ENCODE assay signal across 8 cellular contexts in the genomic region with DNA sequence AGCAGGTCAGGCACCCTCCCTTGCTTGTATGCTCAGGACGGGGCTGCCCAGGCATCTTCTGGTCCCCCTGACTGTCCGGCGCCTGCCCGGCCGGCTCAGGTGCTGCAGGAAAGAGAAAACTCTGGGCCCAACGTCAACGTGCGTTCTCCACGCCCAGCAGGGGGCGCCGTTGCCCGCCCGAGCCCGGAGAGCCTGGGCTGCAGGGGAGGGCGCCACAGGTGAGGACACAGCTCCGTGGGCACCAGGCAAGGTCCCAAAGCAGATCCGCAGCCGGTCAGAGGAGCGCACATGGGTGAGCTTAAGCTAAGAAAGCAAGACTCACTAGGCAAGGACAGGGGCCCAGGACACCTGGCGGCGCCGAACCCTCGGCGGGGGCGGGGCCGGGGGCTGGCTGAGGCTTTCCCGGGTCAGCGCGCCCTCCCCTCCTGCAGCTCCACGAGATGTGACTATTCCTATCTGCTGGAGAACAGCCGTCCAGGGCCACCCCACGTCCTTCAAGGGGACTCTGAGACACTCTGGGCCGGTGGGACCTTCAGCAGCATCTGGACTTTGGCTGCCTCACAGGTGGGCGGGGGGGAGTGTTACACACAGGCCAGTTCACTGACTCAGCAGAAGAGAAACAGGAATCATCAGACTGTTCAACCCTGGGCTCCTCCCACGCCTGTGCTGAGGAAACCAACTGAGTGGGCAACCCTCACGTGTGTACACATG. TPM values are rescaled to one million over a fixed set of nuclear protein-coding genes. Genes with fewer than 3 reads are reported as not detected.
DNase-seq lines count a peak whose midpoint lies in the region; ATAC-seq and TF ChIP-seq lines count a peak whose summit lies in the region.

No MANE protein-coding gene starts in this region.

- no peaks in the 10 kb centered on the region for H3K27me3 ChIP-seq in BLaER1 treated with 17β-estradiol and CSF1 and Interleukin-3, amounts not matched to agents 10 nM and 100 nM
- H3K27me3 ChIP-seq in tibial nerve, result peaks cover 0 to 43% of the 10 kb centered on the region in 2 donors

- no peaks in the 10 kb centered on the region for H3K4me1 Mint-ChIP-seq in activated T-cell treated with anti-CD3 and anti-CD28 coated beads, Interleukin-2, amount 50 U/mL, for 4 hours (ENCODE audit: low read depth)
- peaks cover 6% of the 10 kb centered on the region for H3K4me1 Mint-ChIP-seq in neural crest cell

- TF ChIP-seq POLR2A in tibial nerve (IDR thresholded peaks at IDR 0.05), result no peak

- H3K79me2 ChIP-seq in OCI-LY7 (ENCODE audit: insufficient read depth, low read depth, low read length), result no peaks in the 10 kb centered on the region

- no TSS peak for BruUV-seq in OCI-LY7 (replicated peaks; lab: Mats Ljungman, UMichigan)

- intact Hi-C loops in OCI-LY7 (cut with micrococcal nuclease; ENCODE audit: unreplicated experiment), result loop anchor here (1.0 kb wide), 1 partner anchor 283 kb away; no protein-coding TSS in a partner anchor

- no peak overlapping the region for H2AFZ ChIP-seq in OCI-LY7 (ENCODE audit: low read length)

- H3K4me1 ChIP-seq in BLaER1 treated with 17β-estradiol and CSF1 and Interleukin-3, amounts not matched to agents 10 nM and 100 nM, result peaks cover 22 to 54% (median 45%) of the 10 kb centered on the region in 10 experiments
- H3K4me1 ChIP-seq in OCI-LY7 (ENCODE audit: insufficient read depth, low read length, poor library complexity, severe bottlenecking) (no peaks in the 10 kb centered on the region), tibial nerve (peaks cover 0 to 9% (median 3%) of the 10 kb centered on the region in 4 donors)

- H3K9me2 ChIP-seq in OCI-LY7 (ENCODE audit: insufficient read depth, low read length), result no peaks in the 10 kb centered on the region

- DNase-seq in HT1080 (ENCODE audit: low read depth), result peak; percentile 15
- DNase-seq in OCI-LY7 (ENCODE audit: low spot score), result peak; percentile 66
- peak; percentile 79 for DNase-seq in activated T-cell treated with anti-CD3 and anti-CD28 coated beads, Interleukin-2, amount 50 U/mL, for 4 hours
- peak; percentile 17 for DNase-seq in fibroblast of mammary gland (ENCODE audit: low read depth)
- DNase-seq in neural crest cell (ENCODE audit: low read depth, low spot score), result peak; percentile 60
- peak in 1 of 2 donors; percentile 21 for DNase-seq in tibial nerve (ENCODE audit: low spot score in 2 of 2)

- peak; percentile 87 to 91 for ATAC-seq in activated T-cell treated with anti-CD3 and anti-CD28 coated beads, Interleukin-2, amount 50 U/mL, for 4 hours
- ATAC-seq in HG03159 (IDR thresholded peaks at IDR 0.05; ENCODE audit: unreplicated experiment), result no peak

- H3K36me3 Mint-ChIP-seq in activated T-cell treated with anti-CD3 and anti-CD28 coated beads, Interleukin-2, amount 50 U/mL, for 4 hours (ENCODE audit: insufficient read depth), result no peaks in the 10 kb centered on the region
- no peaks in the 10 kb centered on the region for H3K36me3 Mint-ChIP-seq in neural crest cell (ENCODE audit: low read depth)

- CTCF ChIA-PET in OCI-LY7 (lab: Charles Lee; ENCODE audit: unreplicated experiment), result no interaction called here

- H3K9me3 Mint-ChIP-seq in activated T-cell treated with anti-CD3 and anti-CD28 coated beads, Interleukin-2, amount 50 U/mL, for 4 hours, result no peaks in the 10 kb centered on the region
- no peaks in the 10 kb centered on the region for H3K9me3 Mint-ChIP-seq in neural crest cell

- POLR2A ChIA-PET in OCI-LY7 (lab: Charles Lee), result no interaction called here

- no peak overlapping the region for H3K4me3 ChIP-seq in BLaER1 treated with 17β-estradiol and CSF1 and Interleukin-3, amounts not matched to agents 10 nM and 100 nM
- H3K4me3 ChIP-seq in OCI-LY7 (ENCODE audit: low read depth, low read length, poor library complexity, severe bottlenecking), result no peak overlapping the region
- no peak overlapping the region for H3K4me3 ChIP-seq in fibroblast of mammary gland (ENCODE audit: control insufficient read depth, low read depth, low read length)
- H3K4me3 ChIP-seq in tibial nerve, result no peak overlapping the region

- H3K27me3 Mint-ChIP-seq in activated T-cell treated with anti-CD3 and anti-CD28 coated beads, Interleukin-2, amount 50 U/mL, for 4 hours (ENCODE audit: low read depth), result no peaks in the 10 kb centered on the region
- H3K27me3 Mint-ChIP-seq in neural crest cell (ENCODE audit: low read depth), result no peaks in the 10 kb centered on the region

- H3K4me2 ChIP-seq in BLaER1 treated with 17β-estradiol and CSF1 and Interleukin-3, amounts not matched to agents 10 nM and 100 nM, result peak overlapping the region; percentile 13 to 84 (median 54); a peak in 20 of 22 replicates
- H3K4me2 ChIP-seq in OCI-LY7 (ENCODE audit: low read length), result no peak overlapping the region

- H3K36me3 ChIP-seq in BLaER1 treated with 17β-estradiol and CSF1 and Interleukin-3, amounts not matched to agents 10 nM and 100 nM, result peaks cover 0 to 28% (median 6%) of the 10 kb centered on the region in 11 experiments; a peak in 9 of 22 replicates
- H3K36me3 ChIP-seq in OCI-LY7 (ENCODE audit: insufficient read depth, low read length) (no peaks in the 10 kb centered on the region), tibial nerve (no peaks in the 10 kb centered on the region)

- peak overlapping the region; percentile 37 for H3K4me3 Mint-ChIP-seq in activated T-cell treated with anti-CD3 and anti-CD28 coated beads, Interleukin-2, amount 50 U/mL, for 4 hours
- H3K4me3 Mint-ChIP-seq in neural crest cell, result no peak overlapping the region

- no peaks in the 10 kb centered on the region for H3K9me3 ChIP-seq in BLaER1 treated with 17β-estradiol and CSF1 and Interleukin-3, amounts not matched to agents 10 nM and 100 nM (replicated peaks in 1 of 11)
- H3K9me3 ChIP-seq in OCI-LY7 (ENCODE audit: low read length), result no peaks in the 10 kb centered on the region
- H3K9me3 ChIP-seq in tibial nerve, result no peaks in the 10 kb centered on the region

- TF ChIP-seq CTCF in OCI-LY7 (conservative IDR thresholded peaks at IDR 0.05; ENCODE audit: low read length) (peak; percentile 87), fibroblast of mammary gland (conservative IDR thresholded peaks at IDR 0.05; ENCODE audit: control insufficient read depth, insufficient read depth, low read depth, low read length) (peak; percentile 46), neural crest cell (conservative IDR thresholded peaks at IDR 0.05) (peak; percentile 92), tibial nerve (IDR thresholded peaks at IDR 0.05) (peak; percentile 39 to 74 (median 71))

- WGBS in tibial nerve, 2 donors, result 11 to 32% methylated on average over 3 to 30 of the region's 36 CpGs

- peak overlapping the region in 1 of 11 experiments; percentile 18; a peak in 1 of 22 replicates for H3K9ac ChIP-seq in BLaER1 treated with 17β-estradiol and CSF1 and Interleukin-3, amounts not matched to agents 10 nM and 100 nM

- TF ChIP-seq EP300 in tibial nerve (IDR thresholded peaks at IDR 0.05), result no peak

- H4K20me1 ChIP-seq in BLaER1 treated with 17β-estradiol and CSF1 and Interleukin-3, amounts not matched to agents 10 nM and 100 nM, result peaks cover 0 to 27% (median 0%) of the 10 kb centered on the region in 11 experiments; a peak in 2 of 22 replicates
- no peaks in the 10 kb centered on the region for H4K20me1 ChIP-seq in OCI-LY7 (ENCODE audit: insufficient read depth, low read length)

- no peak overlapping the region for H3K27ac Mint-ChIP-seq in neural crest cell (ENCODE audit: unreplicated experiment)

- H3K27ac ChIP-seq in BLaER1 treated with 17β-estradiol and CSF1 and Interleukin-3, amounts not matched to agents 10 nM and 100 nM, result no peak overlapping the region
- no peak overlapping the region for H3K27ac ChIP-seq in OCI-LY7 (ENCODE audit: low read depth, low read length, poor library complexity, severe bottlenecking)
- no peak overlapping the region for H3K27ac ChIP-seq in tibial nerve

RNA-seq across cellular contexts. Expression of a gene that starts 29.3 kb away (rescaled TPM):
- total RNA-seq in HT1080 (2014; rRNA removed; shearing (Covaris generic)), result not detected in 2 replicates
- polyA plus RNA-seq in HT1080 (2015; cell fraction: cytosol; rRNA removed), result not detected in 2 replicates
- not detected in 2 replicates for polyA plus RNA-seq in HT1080 (2015; cell fraction: nucleus; rRNA removed)
- total RNA-seq in OCI-LY7 (2014; rRNA removed; shearing (Covaris generic)), result 0.13 TPM in 1 of 2 replicates, not detected in the other
- not detected in 2 replicates for total RNA-seq in OCI-LY7 (2022)
- not detected for total RNA-seq in activated T-cell treated with anti-CD3 and anti-CD28 coated beads, Interleukin-2, amount 50 U/mL, for 4 hours
- not detected in 2 replicates for total RNA-seq in neural crest cell
- not detected for total RNA-seq in tibial nerve

RNA-seq across cellular contexts. Expression of a gene that starts 40.6 kb away (rescaled TPM):
- total RNA-seq in HT1080 (2014; rRNA removed; shearing (Covaris generic)), result not detected in 2 replicates
- not detected in 2 replicates for polyA plus RNA-seq in HT1080 (2015; cell fraction: cytosol; rRNA removed)
- not detected in 2 replicates for polyA plus RNA-seq in HT1080 (2015; cell fraction: nucleus; rRNA removed)
- total RNA-seq in OCI-LY7 (2014; rRNA removed; shearing (Covaris generic)), result not detected in 2 replicates
- not detected in 2 replicates for total RNA-seq in OCI-LY7 (2022)
- total RNA-seq in activated T-cell treated with anti-CD3 and anti-CD28 coated beads, Interleukin-2, amount 50 U/mL, for 4 hours, result not detected
- not detected in 2 replicates for total RNA-seq in neural crest cell
- not detected for total RNA-seq in tibial nerve

RNA-seq across cellular contexts. Expression of a gene that starts 47.9 kb away (rescaled TPM):
- total RNA-seq in HT1080 (2014; rRNA removed; shearing (Covaris generic)), result not detected in 2 replicates
- not detected in 2 replicates for polyA plus RNA-seq in HT1080 (2015; cell fraction: cytosol; rRNA removed)
- not detected in 2 replicates for polyA plus RNA-seq in HT1080 (2015; cell fraction: nucleus; rRNA removed)
- total RNA-seq in OCI-LY7 (2014; rRNA removed; shearing (Covaris generic)), result not detected in 2 replicates
- total RNA-seq in OCI-LY7 (2022), result not detected in 2 replicates
- not detected for total RNA-seq in activated T-cell treated with anti-CD3 and anti-CD28 coated beads, Interleukin-2, amount 50 U/mL, for 4 hours
- not detected in 2 replicates for total RNA-seq in neural crest cell
- not detected for total RNA-seq in tibial nerve

RNA-seq across cellular contexts. Expression of a gene that starts 55.4 kb away (rescaled TPM):
- total RNA-seq in HT1080 (2014; rRNA removed; shearing (Covaris generic)), result 0.07 TPM in 1 of 2 replicates, not detected in the other
- polyA plus RNA-seq in HT1080 (2015; cell fraction: cytosol; rRNA removed), result 0.20 and 0.40 TPM in 2 replicates
- 0.16 and 0.29 TPM in 2 replicates for polyA plus RNA-seq in HT1080 (2015; cell fraction: nucleus; rRNA removed)
- total RNA-seq in OCI-LY7 (2014; rRNA removed; shearing (Covaris generic)), result not detected in 2 replicates
- not detected in 2 replicates for total RNA-seq in OCI-LY7 (2022)
- total RNA-seq in activated T-cell treated with anti-CD3 and anti-CD28 coated beads, Interleukin-2, amount 50 U/mL, for 4 hours, result under 1 TPM; 0.24 to 0.57 (median 0.35) TPM
- total RNA-seq in neural crest cell, result 9.6 and 10.1 TPM in 2 replicates
- 1 to 10 TPM; 2.0 to 8.0 (median 3.8) TPM for total RNA-seq in tibial nerve
